In genomic region chr20:39398656-39399055, GRCh38 we compare ENCODE assay signal across 17 cellular contexts.
DNase-seq lines count a peak whose midpoint lies in the region; TF ChIP-seq lines count a peak whose summit lies in the region.
"Had no signal": no experiment of that assay in that cellular context is flagged by ENCODE, and none has a peak within 500 bp of the region (broad histone marks: within the 10 kb centered on the region; RNA-seq: fewer than 3 reads in every experiment).

No MANE protein-coding gene starts in this region.

- H3K4me3 ChIP-seq in Loucy (ENCODE audit: low read length, poor library complexity, severe bottlenecking) (no peak overlapping the region), mesendoderm (ENCODE audit: low read length) (no peak overlapping the region), tibial nerve (no peak overlapping the region)
- H3K4me3 ChIP-seq: SJSA1 had no signal

- TF ChIP-seq POLR2A in tibial nerve (IDR thresholded peaks at IDR 0.05): no peak

- H4K8ac ChIP-seq in mesendoderm (ENCODE audit: low read depth, low read length): no peak overlapping the region

- H3K9me3 ChIP-seq in Loucy (ENCODE audit: insufficient read depth, low read depth, low read length) (no peaks in the 10 kb centered on the region), tibial nerve (no peaks in the 10 kb centered on the region)
- H3K9me3 ChIP-seq: SJSA1 had no signal

- no peaks in the 10 kb centered on the region for H3K4me1 Mint-ChIP-seq in progenitor cell of endocrine pancreas (ENCODE audit: low read depth)
- H3K4me1 Mint-ChIP-seq: CD8-positive, alpha-beta memory T cell had no signal

- no peaks in the 10 kb centered on the region for H4K20me1 ChIP-seq in Loucy (ENCODE audit: insufficient read depth, low read length, poor library complexity, severe bottlenecking)

- no peaks in the 10 kb centered on the region for H3K9me3 Mint-ChIP-seq in progenitor cell of endocrine pancreas (ENCODE audit: low read depth)

- H3K27ac ChIP-seq in mesendoderm (ENCODE audit: low read depth, low read length) (no peak overlapping the region), tibial nerve (no peak overlapping the region)
- H3K27ac ChIP-seq: SJSA1 had no signal

- no peak overlapping the region for H2BK15ac ChIP-seq in mesendoderm (replicated peaks; ENCODE audit: low read depth)

- H3K9ac ChIP-seq in Loucy (ENCODE audit: low read depth, low read length, poor library complexity, severe bottlenecking) (no peak overlapping the region), mesendoderm (ENCODE audit: low read length) (no peak overlapping the region)

- H3K36me3 ChIP-seq in Loucy (ENCODE audit: insufficient read depth, low read length) (no peaks in the 10 kb centered on the region), mesendoderm (ENCODE audit: control insufficient read depth, insufficient read depth, low read length) (no peaks in the 10 kb centered on the region), tibial nerve (no peaks in the 10 kb centered on the region)
- H3K36me3 ChIP-seq: SJSA1 had no signal

- H2AFZ ChIP-seq in Loucy (ENCODE audit: low read length): no peak overlapping the region

- H3F3A ChIP-seq in Loucy (ENCODE audit: low read depth): no peaks in the 10 kb centered on the region

- H3K36me3 Mint-ChIP-seq in progenitor cell of endocrine pancreas (ENCODE audit: insufficient read depth): no peaks in the 10 kb centered on the region
- H3K36me3 Mint-ChIP-seq: CD8-positive, alpha-beta memory T cell had no signal

- no peak overlapping the region for H4K5ac ChIP-seq in mesendoderm (ENCODE audit: low read length)

- TF ChIP-seq EP300 in tibial nerve (IDR thresholded peaks at IDR 0.05): no peak

- TF ChIP-seq CTCF in GM12873 (IDR thresholded peaks at IDR 0.05; ENCODE audit: insufficient read depth, low read depth, low read length, missing control alignments) (peak; percentile 25), Loucy (conservative IDR thresholded peaks at IDR 0.05; ENCODE audit: low read length) (peak; percentile 27; the same call in 1 of the 2 replicates), progenitor cell of endocrine pancreas (IDR thresholded peaks at IDR 0.05; ENCODE audit: unreplicated experiment) (no peak), tibial nerve (IDR thresholded peaks at IDR 0.05) (no peak)

- in situ Hi-C loops in SK-MEL-5 (cut with HindIII; ENCODE audit: low pct_unique_long_range_greater_than_20kb, low sequenced_read_pairs): no loop called here

- H3K9me2 ChIP-seq in Loucy (replicated peaks; ENCODE audit: low read depth, low read length): no peaks in the 10 kb centered on the region

- H3K4ac ChIP-seq in mesendoderm (ENCODE audit: low read depth, low read length): no peak overlapping the region

- H3K56ac ChIP-seq in mesendoderm (ENCODE audit: low read length): no peak overlapping the region

- H3K27me3 Mint-ChIP-seq in progenitor cell of endocrine pancreas: peaks cover 12% of the 10 kb centered on the region

- no CpG with 5 or more reads among the region's 2 CpGs for WGBS in mesendoderm (ENCODE audit: extremely low coverage, insufficient coverage, low lambda C conversion rate)
- WGBS in tibial nerve, 2 donors: 75 to 87% methylated on average over 2 of the region's 2 CpGs

- H3K18ac ChIP-seq in mesendoderm (ENCODE audit: low read length): no peak overlapping the region

- H3K27ac Mint-ChIP-seq in progenitor cell of endocrine pancreas: no peak overlapping the region
- H3K27ac Mint-ChIP-seq: CD8-positive, alpha-beta memory T cell had no signal

- H3K79me2 ChIP-seq in Loucy (ENCODE audit: insufficient read depth, low read length) (no peaks in the 10 kb centered on the region), mesendoderm (ENCODE audit: control insufficient read depth, insufficient read depth, low read length) (no peaks in the 10 kb centered on the region)

- H3K4me3 Mint-ChIP-seq in progenitor cell of endocrine pancreas (ENCODE audit: low read depth): no peak overlapping the region
- H3K4me3 Mint-ChIP-seq: CD8-positive, alpha-beta memory T cell had no signal

- H3K23ac ChIP-seq in mesendoderm (ENCODE audit: low read length): no peak overlapping the region

- no peaks in the 10 kb centered on the region for H3K4me1 ChIP-seq in Loucy (ENCODE audit: insufficient read depth, low read length, poor library complexity, severe bottlenecking)
- H3K4me1 ChIP-seq in mesendoderm (ENCODE audit: control insufficient read depth, low read depth, low read length): no peaks in the 10 kb centered on the region
- H3K4me1 ChIP-seq in tibial nerve: no peaks in the 10 kb centered on the region
- H3K4me1 ChIP-seq: SJSA1 had no signal

- no peak overlapping the region for H2BK5ac ChIP-seq in mesendoderm (ENCODE audit: low read length)

- H3K27me3 ChIP-seq in Loucy (ENCODE audit: insufficient read depth, low read length, poor library complexity, severe bottlenecking) (no peaks in the 10 kb centered on the region), mesendoderm (ENCODE audit: insufficient read depth, low read length, poor library complexity) (no peaks in the 10 kb centered on the region), tibial nerve (no peaks in the 10 kb centered on the region)
- H3K27me3 ChIP-seq: SJSA1 had no signal

- H2BK120ac ChIP-seq in mesendoderm (ENCODE audit: low read depth, low read length): no peak overlapping the region

- H2AK5ac ChIP-seq in mesendoderm (ENCODE audit: low read length): no peak overlapping the region

- DNase-seq in SK-MEL-5 (ENCODE audit: low read depth, low spot score) (peak; percentile 46), mesendoderm (peak; percentile 54), cortex of kidney (lab: John Stamatoyannopoulos, UW) (no peak), progenitor cell of endocrine pancreas (ENCODE audit: low spot score, unreplicated experiment) (no peak), tibial nerve (ENCODE audit: low spot score in 2 of 2) (no peak)
- DNase-seq: ACHN; C1 segment of cervical spinal cord; CD8-positive, alpha-beta memory T cell; NCI-H1417; NCI-H187; NCI-H2107; NCI-H226; NCI-H524 treated with DMSO at 0.1 percent for 48 hours; SW 1271 had no signal

- H3K4me2 ChIP-seq in Loucy (ENCODE audit: low read depth, low read length, poor library complexity, severe bottlenecking) (no peak overlapping the region), mesendoderm (ENCODE audit: low read length) (no peak overlapping the region)

- H3K79me1 ChIP-seq in mesendoderm (ENCODE audit: low read length): no peaks in the 10 kb centered on the region

Comparison
In these comparisons a context has a peak if more than half of its experiments do, and no peak if none do; other contexts are left out.
1. CTCF ChIP-seq: peak in GM12873 (single experiment) and Loucy (single experiment); none in progenitor cell of endocrine pancreas (single experiment) and tibial nerve (0 of 5).
2. DNase-seq: peak in SK-MEL-5 (single experiment) and mesendoderm (single experiment); none in cortex of kidney (single experiment), progenitor cell of endocrine pancreas (single experiment) and tibial nerve (0 of 2).